Comparison of ENCODE assay signal across 19 cellular contexts in genomic region chr2:157489981-157490380, GRCh38. TPM values are rescaled to one million over a fixed set of nuclear protein-coding genes. Genes with fewer than 3 reads are reported as not detected.
DNase-seq lines count a peak whose midpoint lies in the region; ATAC-seq, FAIRE-seq and TF ChIP-seq lines count a peak whose summit lies in the region.
"Had no signal": no experiment of that assay in that cellular context is flagged by ENCODE, and none has a peak within 500 bp of the region (broad histone marks: within the 10 kb centered on the region; RNA-seq: fewer than 3 reads in every experiment).

No MANE protein-coding gene starts in this region.

- H2BK12ac ChIP-seq in H1 (ENCODE audit: low read depth, low read length) = no peak overlapping the region

- no peak overlapping the region for H3K23ac ChIP-seq in H1 (ENCODE audit: insufficient read length)

- H2BK5ac ChIP-seq in H1 (ENCODE audit: low read depth, low read length) = no peak overlapping the region

- no peaks in the 10 kb centered on the region for H3K27me3 Mint-ChIP-seq in T-helper 1 cell treated with Interleukin-12 subunit alpha and Interleukin-12 subunit beta and Interleukin-4 antibody, amounts not matched to agents 30 μg/mL and 1 μg/mL, for 36 hours (ENCODE audit: low read depth)
- H3K27me3 Mint-ChIP-seq in stimulated activated memory B cell treated with anti-CD40 and anti-IgM and Interleukin-4, amounts not matched to agents 10 μg/mL and 1 μg/mL and 100 μg/mL, for 72 hours = no peaks in the 10 kb centered on the region

- H3K4me1 ChIP-seq in H1 (replicated peaks in 1 of 4; ENCODE audit: control insufficient read depth in 3 of 4, insufficient read depth in 4 of 4, low read length in 3 of 4) = no peaks in the 10 kb centered on the region
- H3K4me1 ChIP-seq: BLaER1, SJCRH30 had no signal

- no peak overlapping the region for H2AFZ ChIP-seq in H1 (ENCODE audit: low read length)
- H2AFZ ChIP-seq: PC-9 had no signal

- no peak overlapping the region for H3K14ac ChIP-seq in H1 (ENCODE audit: insufficient read length)

- H3K79me1 ChIP-seq in H1 (ENCODE audit: low read depth, low read length) = no peaks in the 10 kb centered on the region

- H3K27ac ChIP-seq in H1 (ENCODE audit: low read depth, low read length) = no peak overlapping the region
- H3K27ac ChIP-seq: BLaER1, PC-9, SJCRH30 had no signal

- H3K4ac ChIP-seq in H1 (replicated peaks; ENCODE audit: insufficient read length, low read depth, low read length) = no peak overlapping the region

- no peak overlapping the region for H4K8ac ChIP-seq in H1 (ENCODE audit: extremely low read depth, insufficient read depth, low read length)

- no peak overlapping the region for H3K18ac ChIP-seq in H1 (ENCODE audit: extremely low read depth, low read length)

- CTCF ChIA-PET in H1 (lab: Charles Lee; ENCODE audit: partially characterized antibody) = interaction anchor here (0.7 to 3.7 kb wide), 17 partner anchors 8 to 521 kb away, joined by 3 to 22 read pairs (median 4); partner anchors contain the start of gene ACVR1C

- no peak overlapping the region for H2BK120ac ChIP-seq in H1 (replicated peaks; ENCODE audit: low read depth, low read length)

- H3K9me3 Mint-ChIP-seq in T-helper 1 cell treated with Interleukin-12 subunit alpha and Interleukin-12 subunit beta and Interleukin-4 antibody, amounts not matched to agents 30 μg/mL and 1 μg/mL, for 36 hours = no peaks in the 10 kb centered on the region
- H3K9me3 Mint-ChIP-seq in stimulated activated memory B cell treated with anti-CD40 and anti-IgM and Interleukin-4, amounts not matched to agents 10 μg/mL and 1 μg/mL and 100 μg/mL, for 72 hours = no peaks in the 10 kb centered on the region

- no peak for TF ChIP-seq RAD21 in H1 (IDR thresholded peaks at IDR 0.05 in 1 of 2, conservative IDR thresholded peaks at IDR 0.05 in 1 of 2; ENCODE audit: low read depth in 2 of 2, low read length in 2 of 2)

- H3K4me1 Mint-ChIP-seq in T-helper 1 cell treated with Interleukin-12 subunit alpha and Interleukin-12 subunit beta and Interleukin-4 antibody, amounts not matched to agents 30 μg/mL and 1 μg/mL, for 36 hours (ENCODE audit: low read depth) = peaks cover 77% of the 10 kb centered on the region
- H3K4me1 Mint-ChIP-seq in stimulated activated memory B cell treated with anti-CD40 and anti-IgM and Interleukin-4, amounts not matched to agents 10 μg/mL and 1 μg/mL and 100 μg/mL, for 72 hours = peaks cover 30% of the 10 kb centered on the region

- 0 out of 2 replicates have a peak overlapping the region, but pooled peaks have one; percentile 17 for H2BK20ac ChIP-seq in H1 (ENCODE audit: low read length)

- no peak overlapping the region for H4K5ac ChIP-seq in H1 (ENCODE audit: insufficient read length, low read depth, low read length)

- H3K79me2 ChIP-seq in H1 (ENCODE audit: control insufficient read depth in 1 of 2, insufficient read depth in 2 of 2, low read length in 2 of 2) = no peaks in the 10 kb centered on the region

- no peaks in the 10 kb centered on the region for H3K27me3 ChIP-seq in H1 (replicated peaks in 1 of 4; ENCODE audit: control insufficient read depth in 3 of 4, extremely low read depth in 1 of 4, insufficient read depth in 3 of 4, low read length in 3 of 4)
- H3K27me3 ChIP-seq: BLaER1, SJCRH30 had no signal

- H3K4me3 Mint-ChIP-seq in T-helper 1 cell treated with Interleukin-12 subunit alpha and Interleukin-12 subunit beta and Interleukin-4 antibody, amounts not matched to agents 30 μg/mL and 1 μg/mL, for 36 hours = no peak overlapping the region
- H3K4me3 Mint-ChIP-seq in stimulated activated memory B cell treated with anti-CD40 and anti-IgM and Interleukin-4, amounts not matched to agents 10 μg/mL and 1 μg/mL and 100 μg/mL, for 72 hours = no peak overlapping the region

- H3K4me3 ChIP-seq in H1 (ENCODE audit: extremely low read depth in 1 of 4, insufficient read depth in 2 of 4, low read depth in 3 of 4, low read length in 4 of 4) = no peak overlapping the region
- H3K4me3 ChIP-seq: BLaER1, PC-9, SJCRH30 had no signal

- no peak for FAIRE-seq in H1 (lab: Jason Lieb, UNC)
- FAIRE-seq: G401.6, GM18507 had no signal

- no peak for ATAC-seq in stimulated activated memory B cell treated with anti-CD40 and anti-IgM and Interleukin-4, amounts not matched to agents 10 μg/mL and 1 μg/mL and 100 μg/mL, for 72 hours

- no peaks in the 10 kb centered on the region for H4K20me1 ChIP-seq in H1 (replicated peaks in 1 of 2; ENCODE audit: control insufficient read depth in 1 of 2, insufficient read depth in 2 of 2, low read length in 2 of 2)
- H4K20me1 ChIP-seq: BLaER1 had no signal

- H3K56ac ChIP-seq in H1 (replicated peaks; ENCODE audit: insufficient read length, low read depth, low read length) = no peak overlapping the region

- WGBS in H1 (ENCODE audit: extremely low coverage in 1 of 2, insufficient coverage in 1 of 2, insufficient read length in 1 of 2, insufficient replicate concordance in 2 of 2, low coverage in 1 of 2, low lambda C conversion rate in 2 of 2, missing lambda C conversion rate in 1 of 2), 2 experiments = 100% methylated on average over 1 of the region's 1 CpG; no CpG with 5 or more reads in 1 of the 2 experiments

- H3K9me3 ChIP-seq in H1 (ENCODE audit: insufficient read depth in 2 of 2, low read depth in 1 of 2, low read length in 1 of 2) = no peaks in the 10 kb centered on the region
- H3K9me3 ChIP-seq: BLaER1, SJCRH30 had no signal

- no peaks in the 10 kb centered on the region for H3K36me3 ChIP-seq in H1 (ENCODE audit: control insufficient read depth in 2 of 4, insufficient read depth in 4 of 4, low read length in 3 of 4)
- H3K36me3 ChIP-seq: BLaER1, SJCRH30 had no signal

- H4K91ac ChIP-seq in H1 (replicated peaks; ENCODE audit: insufficient read length, low read length) = no peak overlapping the region

- H2AK5ac ChIP-seq in H1 (ENCODE audit: low read depth, low read length) = no peak overlapping the region

- no peak for TF ChIP-seq POLR2A in H1 (IDR thresholded peaks at IDR 0.05; ENCODE audit: control extremely low read depth in 1 of 2, low read depth in 2 of 2, low read length in 2 of 2)

- H3K27ac Mint-ChIP-seq in T-helper 1 cell treated with Interleukin-12 subunit alpha and Interleukin-12 subunit beta and Interleukin-4 antibody, amounts not matched to agents 30 μg/mL and 1 μg/mL, for 36 hours = peak overlapping the region; percentile 4
- peak overlapping the region; percentile 9 for H3K27ac Mint-ChIP-seq in stimulated activated memory B cell treated with anti-CD40 and anti-IgM and Interleukin-4, amounts not matched to agents 10 μg/mL and 1 μg/mL and 100 μg/mL, for 72 hours

- no peak overlapping the region for H2BK15ac ChIP-seq in H1 (ENCODE audit: low read length)

- DNase-seq in T-helper 1 cell = no peak
- peak; percentile 17 for DNase-seq in MV-4-11 (lab: John Stamatoyannopoulos, UW)
- DNase-seq in H1 (ENCODE audit: low read depth in 1 of 2, low spot score in 2 of 2) = no peak
- DNase-seq in NCI-H2227 treated with DMSO at 0.1 percent for 48 hours (lab: John Stamatoyannopoulos, UW) = no peak
- DNase-seq in NCI-H2081 treated with DMSO at 0.1 percent for 48 hours (lab: John Stamatoyannopoulos, UW) = no peak
- no peak for DNase-seq in mesenteric fat pad (ENCODE audit: low spot score)
- DNase-seq: DND-41, KBM-7, NCI-H1092 treated with DMSO at 0.1 percent for 48 hours, NCI-H1694, NCI-H526 treated with DMSO at 0.1 percent for 48 hours, PC-9, SJCRH30 had no signal

- no peak for TF ChIP-seq CTCF in H1 (IDR thresholded peaks at IDR 0.05; ENCODE audit: control extremely low read depth in 1 of 3, insufficient read depth in 1 of 3, low read depth in 1 of 3, low read length in 3 of 3)

- H3K9ac ChIP-seq in H1 (replicated peaks in 1 of 4; ENCODE audit: extremely low read depth in 1 of 4, low read depth in 3 of 4, low read length in 3 of 4) = no peak overlapping the region
- H3K9ac ChIP-seq: BLaER1 had no signal

- POLR2A ChIA-PET in H1 (lab: Charles Lee; ENCODE audit: partially characterized antibody) = no interaction called here

- H3K36me3 Mint-ChIP-seq in T-helper 1 cell treated with Interleukin-12 subunit alpha and Interleukin-12 subunit beta and Interleukin-4 antibody, amounts not matched to agents 30 μg/mL and 1 μg/mL, for 36 hours (ENCODE audit: low read depth) = peaks cover 4% of the 10 kb centered on the region
- H3K36me3 Mint-ChIP-seq in stimulated activated memory B cell treated with anti-CD40 and anti-IgM and Interleukin-4, amounts not matched to agents 10 μg/mL and 1 μg/mL and 100 μg/mL, for 72 hours = no peaks in the 10 kb centered on the region

- TF ChIP-seq EP300 in H1 (IDR thresholded peaks at IDR 0.05; ENCODE audit: borderline replicate concordance in 1 of 2, low read depth in 2 of 2, low read length in 2 of 2) = no peak

- no peak overlapping the region for H3K4me2 ChIP-seq in H1 (ENCODE audit: insufficient read depth in 1 of 2, low read depth in 2 of 2, low read length in 2 of 2)
- H3K4me2 ChIP-seq: BLaER1, PC-9 had no signal

- H3K23me2 ChIP-seq in H1 (ENCODE audit: low read depth, low read length) = no peaks in the 10 kb centered on the region

TF ChIP-seq in H1, 55 proteins besides CTCF, POLR2A, EP300 and RAD21:
- TF ChIP-seq PHF8 (conservative IDR thresholded peaks at IDR 0.05; ENCODE audit: low read depth, low read length) = no peak
- no peak for TF ChIP-seq RXRA (IDR thresholded peaks at IDR 0.05; ENCODE audit: insufficient read depth, low read depth, low read length)
- TF ChIP-seq HDAC6 (IDR thresholded peaks at IDR 0.05; ENCODE audit: low read depth, low read length) = no peak
- no peak for TF ChIP-seq JUND (IDR thresholded peaks at IDR 0.05; ENCODE audit: low read length)
- no peak for TF ChIP-seq GABPA (IDR thresholded peaks at IDR 0.05; ENCODE audit: borderline replicate concordance, insufficient read depth, low read length)
- no peak for TF ChIP-seq CHD1 (IDR thresholded peaks at IDR 0.05; ENCODE audit: low read depth, low read length)
- TF ChIP-seq EZH2 (IDR thresholded peaks at IDR 0.05; ENCODE audit: low read depth, low read length, severe bottlenecking) = no peak
- TF ChIP-seq MAFK (IDR thresholded peaks at IDR 0.05; ENCODE audit: low read depth, low read length) = no peak

RNA-seq across cellular contexts. Expression of gene CYTIP, which starts 46.1 kb away (rescaled TPM):
- 0.23 TPM in 1 of 2 replicates, not detected in the other for total RNA-seq in H1 (2021; fragmentation: NEBNext Ultra II Directional; extraction: Animal tissue kit (Norgen Biotek cat#: 25700))
- 0.12 and 0.17 TPM in 2 replicates for polyA plus RNA-seq in H1 (2011; rRNA removed)
- polyA plus RNA-seq in H1 (2011; cell fraction: cytosol; rRNA removed) = 0.18 TPM
- polyA plus RNA-seq in H1 (2011; cell fraction: nucleus; rRNA removed) = 0.09 TPM
- polyA plus RNA-seq in H1 (2012, experiment 1 of 2) = 0.37 TPM in 1 of 4 replicates, not detected in the others
- not detected for polyA plus RNA-seq in H1 (2012, experiment 2 of 2)
- polyA plus RNA-seq in H1 (2013, experiment 1 of 2) = 0.08 TPM
- polyA plus RNA-seq in H1 (2013, experiment 2 of 2) = 0.17 TPM
- 0.20 and 0.69 TPM in 2 replicates for polyA minus RNA-seq in H1 (2011; rRNA and poly(A)+ RNA removed)
- not detected for polyA minus RNA-seq in H1 (2011; cell fraction: cytosol; rRNA and poly(A)+ RNA removed)
- polyA minus RNA-seq in H1 (2011; cell fraction: nucleus; rRNA and poly(A)+ RNA removed) = not detected
- 16.0 TPM for total RNA-seq in mesenteric fat pad
- total RNA-seq: A172, PC-9 had no signal

Comparison
In these comparisons a context has a peak if more than half of its experiments do, and no peak if none do; other contexts are left out.
1. RNA of gene CYTIP, which starts 46.1 kb away (total RNA-seq): 16.0 TPM in mesenteric fat pad (single experiment); 0.23 TPM in H1; every median in the first group is over 10 times any median in the second.